In the genomic region with DNA sequence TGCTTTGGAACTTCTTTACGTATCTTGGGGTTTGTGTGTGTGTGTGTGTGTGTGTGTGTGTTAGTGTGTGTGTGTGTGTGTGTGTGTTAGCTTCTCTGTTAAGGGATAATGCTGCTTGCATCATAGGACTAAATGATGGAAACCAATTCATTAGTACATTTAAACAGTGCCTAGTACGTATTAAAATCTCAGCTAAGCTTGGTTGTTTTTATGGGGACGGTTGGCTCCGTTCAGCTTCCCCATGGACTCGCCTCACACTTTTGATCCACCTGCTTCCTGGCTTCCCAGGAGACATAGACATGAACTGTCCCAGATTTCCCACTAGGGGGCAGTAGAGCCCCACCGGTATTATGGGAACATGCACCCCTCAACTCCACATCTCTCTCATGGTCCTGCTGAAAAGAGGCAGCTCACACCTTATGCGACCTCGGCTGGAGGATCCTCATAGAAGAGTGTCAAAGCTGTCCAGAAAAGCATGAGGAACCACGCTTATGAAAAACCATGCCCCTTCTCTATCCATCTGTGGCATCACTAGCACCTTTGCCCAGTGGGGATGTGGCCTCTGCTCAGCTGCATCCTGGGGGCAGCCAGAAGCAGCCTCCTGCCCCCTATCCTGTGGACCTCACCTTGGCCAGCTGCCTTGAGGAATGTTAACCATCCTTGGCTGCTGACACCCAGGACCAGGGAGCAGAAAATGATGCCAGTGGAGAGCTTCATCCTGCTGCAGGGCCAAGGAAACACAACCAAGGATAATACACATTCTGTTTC, we compare ENCODE assay signal across 8 cellular contexts. TPM values are rescaled to one million over a fixed set of nuclear protein-coding genes. Genes with fewer than 3 reads are reported as not detected.
A peak's percentile ranks its signal among the peaks of the same experiment; 100 is the strongest.
DNase-seq lines count a peak whose midpoint lies in the region; ATAC-seq, FAIRE-seq and TF ChIP-seq lines count a peak whose summit lies in the region.

No MANE protein-coding gene starts in this region.

- no peaks in the 10 kb centered on the region for H3K4me1 ChIP-seq in CD4-positive, CD25-positive, alpha-beta regulatory T cell (ENCODE audit: control insufficient read depth, insufficient read depth, low read length, poor library complexity, severe bottlenecking)
- H3K4me1 ChIP-seq in H1 (replicated peaks in 1 of 4; ENCODE audit: control insufficient read depth in 3 of 4, insufficient read depth in 4 of 4, low read length in 3 of 4): no peaks in the 10 kb centered on the region
- H3K4me1 ChIP-seq in mucosa of descending colon (ENCODE audit: low read depth): no peaks in the 10 kb centered on the region

- no peak overlapping the region for H2BK120ac ChIP-seq in H1 (replicated peaks; ENCODE audit: low read depth, low read length)

- POLR2A ChIA-PET in activated CD8-positive, alpha-beta T cell treated with anti-CD3 and anti-CD28 coated beads for 36 hours (lab: Charles Lee): interaction anchor here (0.6 to 1.7 kb wide), 2 partner anchors 9 to 197 kb away, joined by 3 to 7 read pairs; partner anchors contain the start of gene SAAL1
- POLR2A ChIA-PET in H1 (lab: Charles Lee; ENCODE audit: partially characterized antibody): interaction anchor here (0.6 to 1.4 kb wide), 5 partner anchors 9 to 279 kb away, joined by 3 to 8 read pairs (median 4); partner anchors contain the start of genes LDHA and SAAL1

- H3K27me3 Mint-ChIP-seq in CD4-positive, CD25-positive, alpha-beta regulatory T cell: peaks cover 33% of the 10 kb centered on the region
- peaks cover 7% of the 10 kb centered on the region for H3K27me3 Mint-ChIP-seq in activated CD8-positive, alpha-beta T cell treated with anti-CD3 and anti-CD28 coated beads for 36 hours

- H2BK12ac ChIP-seq in H1 (ENCODE audit: low read depth, low read length): no peak overlapping the region; the same call in 1 of the 2 replicates

- no peak overlapping the region for H4K5ac ChIP-seq in H1 (ENCODE audit: insufficient read length, low read depth, low read length)

- no peak overlapping the region for H3K4ac ChIP-seq in H1 (replicated peaks; ENCODE audit: insufficient read length, low read depth, low read length)

- H3K18ac ChIP-seq in H1 (ENCODE audit: extremely low read depth, low read length): no peak overlapping the region

- H3K36me3 ChIP-seq in CD4-positive, CD25-positive, alpha-beta regulatory T cell (ENCODE audit: control insufficient read depth, insufficient read depth, low read length): no peaks in the 10 kb centered on the region
- no peaks in the 10 kb centered on the region for H3K36me3 ChIP-seq in H1 (ENCODE audit: control insufficient read depth in 2 of 4, insufficient read depth in 4 of 4, low read length in 3 of 4)
- H3K36me3 ChIP-seq in mucosa of descending colon (ENCODE audit: low read depth): no peaks in the 10 kb centered on the region

- H2BK5ac ChIP-seq in H1 (ENCODE audit: low read depth, low read length): no peak overlapping the region

- 0 out of 2 replicates have a peak overlapping the region, but pooled peaks have one; percentile 75 for H2AFZ ChIP-seq in H1 (ENCODE audit: low read length)

- peak overlapping the region; percentile 13 to 38; a peak in 2 of 4 replicates for H3K4me2 ChIP-seq in H1 (ENCODE audit: insufficient read depth in 1 of 2, low read depth in 2 of 2, low read length in 2 of 2)

- no peak overlapping the region for H4K8ac ChIP-seq in H1 (ENCODE audit: extremely low read depth, insufficient read depth, low read length)

- no peaks in the 10 kb centered on the region for H3K9me3 ChIP-seq in CD4-positive, CD25-positive, alpha-beta regulatory T cell (ENCODE audit: control insufficient read depth in 2 of 2, low read length in 2 of 2)
- H3K9me3 ChIP-seq in H1 (ENCODE audit: insufficient read depth in 2 of 2, low read depth in 1 of 2, low read length in 1 of 2) (no peaks in the 10 kb centered on the region; a peak in 1 of 4 replicates), mucosa of descending colon (no peaks in the 10 kb centered on the region)

- intact Hi-C loops in activated CD8-positive, alpha-beta T cell treated with anti-CD3 and anti-CD28 coated beads for 36 hours (cut with micrococcal nuclease): loop anchor here (2.0 kb wide), 1 partner anchor 87 kb away; no protein-coding TSS in a partner anchor
- intact Hi-C loops in mucosa of descending colon (cut with DNase I, micrococcal nuclease): no loop called here

- CTCF ChIA-PET in activated CD8-positive, alpha-beta T cell treated with anti-CD3 and anti-CD28 coated beads for 36 hours (lab: Charles Lee): interaction anchor here (0.6 to 4.1 kb wide), 67 partner anchors 9 to 687 kb away, joined by 3 to 41 read pairs (median 4); partner anchors contain the start of genes GTF2H1, HPS5, MRGPRX3 and SAAL1
- CTCF ChIA-PET in H1 (lab: Charles Lee; ENCODE audit: partially characterized antibody): interaction anchor here (0.6 to 4.6 kb wide), 74 partner anchors 9 to 735 kb away, joined by 3 to 55 read pairs (median 4); partner anchors contain the start of genes MRGPRX4, SAA1, SAA2 and SAAL1

- H3K36me3 Mint-ChIP-seq in CD4-positive, CD25-positive, alpha-beta regulatory T cell: no peaks in the 10 kb centered on the region
- no peaks in the 10 kb centered on the region for H3K36me3 Mint-ChIP-seq in activated CD8-positive, alpha-beta T cell treated with anti-CD3 and anti-CD28 coated beads for 36 hours (ENCODE audit: low read depth)

- H3K23ac ChIP-seq in H1 (ENCODE audit: insufficient read length): no peak overlapping the region

- WGBS in H1 (ENCODE audit: extremely low coverage in 1 of 2, insufficient coverage in 1 of 2, insufficient read length in 1 of 2, insufficient replicate concordance in 2 of 2, low coverage in 1 of 2, low lambda C conversion rate in 2 of 2, missing lambda C conversion rate in 1 of 2), 2 experiments: 19% methylated on average over 9 of the region's 9 CpGs; no CpG with 5 or more reads in 1 of the 2 experiments

- no peak overlapping the region for H2BK20ac ChIP-seq in H1 (ENCODE audit: low read length)

- no peak overlapping the region for H3K4me3 ChIP-seq in CD4-positive, CD25-positive, alpha-beta regulatory T cell (ENCODE audit: low read depth, low read length)
- H3K4me3 ChIP-seq in H1 (ENCODE audit: extremely low read depth in 1 of 4, insufficient read depth in 2 of 4, low read depth in 3 of 4, low read length in 4 of 4) (no peak overlapping the region), mucosa of descending colon (no peak overlapping the region)

- TF ChIP-seq EP300 in H1 (IDR thresholded peaks at IDR 0.05; ENCODE audit: borderline replicate concordance in 1 of 2, low read depth in 2 of 2, low read length in 2 of 2): no peak

- H3K27ac Mint-ChIP-seq in CD4-positive, CD25-positive, alpha-beta regulatory T cell: no peak overlapping the region
- no peak overlapping the region for H3K27ac Mint-ChIP-seq in activated CD8-positive, alpha-beta T cell treated with anti-CD3 and anti-CD28 coated beads for 36 hours

- H2AK5ac ChIP-seq in H1 (ENCODE audit: low read depth, low read length): no peak overlapping the region

- ATAC-seq in CD4-positive, CD25-positive, alpha-beta regulatory T cell (ENCODE audit: low read depth in 2 of 2): peak; percentile 68 to 81
- ATAC-seq in GM19328 (IDR thresholded peaks at IDR 0.05; ENCODE audit: unreplicated experiment) (peak; percentile 80), HG03571 (IDR thresholded peaks at IDR 0.05; ENCODE audit: unreplicated experiment) (peak; percentile 72), mucosa of descending colon (peak; percentile 94)
- peak; percentile 91 for ATAC-seq in activated CD8-positive, alpha-beta T cell treated with anti-CD3 and anti-CD28 coated beads for 36 hours

- H4K20me1 ChIP-seq in H1 (replicated peaks in 1 of 2; ENCODE audit: control insufficient read depth in 1 of 2, insufficient read depth in 2 of 2, low read length in 2 of 2): no peaks in the 10 kb centered on the region

- no peaks in the 10 kb centered on the region for H3K79me2 ChIP-seq in H1 (ENCODE audit: control insufficient read depth in 1 of 2, insufficient read depth in 2 of 2, low read length in 2 of 2)

- TF ChIP-seq CTCF in activated CD8-positive, alpha-beta T cell treated with anti-CD3 and anti-CD28 coated beads for 36 hours (IDR thresholded peaks at IDR 0.05): peak; percentile 84
- TF ChIP-seq CTCF in H1 (IDR thresholded peaks at IDR 0.05; ENCODE audit: control extremely low read depth in 1 of 3, insufficient read depth in 1 of 3, low read depth in 1 of 3, low read length in 3 of 3) (peak; percentile 78 to 90 (median 88)), mucosa of descending colon (IDR thresholded peaks at IDR 0.05) (peak; percentile 71)

- no peak overlapping the region for H3K14ac ChIP-seq in H1 (ENCODE audit: insufficient read length)

- no peak overlapping the region for H3K56ac ChIP-seq in H1 (replicated peaks; ENCODE audit: insufficient read length, low read depth, low read length)

- no peak overlapping the region for H3K9ac ChIP-seq in H1 (replicated peaks in 1 of 4; ENCODE audit: extremely low read depth in 1 of 4, low read depth in 3 of 4, low read length in 3 of 4)

- peaks cover 0 to 6% (median 2%) of the 10 kb centered on the region in 4 donors for H3K4me1 Mint-ChIP-seq in CD4-positive, CD25-positive, alpha-beta regulatory T cell
- no peaks in the 10 kb centered on the region for H3K4me1 Mint-ChIP-seq in activated CD8-positive, alpha-beta T cell treated with anti-CD3 and anti-CD28 coated beads for 36 hours (ENCODE audit: low read depth)

- peak; percentile 91 for FAIRE-seq in H1 (lab: Jason Lieb, UNC)

- no peak overlapping the region for H3K4me3 Mint-ChIP-seq in CD4-positive, CD25-positive, alpha-beta regulatory T cell
- no peak overlapping the region for H3K4me3 Mint-ChIP-seq in activated CD8-positive, alpha-beta T cell treated with anti-CD3 and anti-CD28 coated beads for 36 hours

- peaks cover 6% of the 10 kb centered on the region for H3K27me3 ChIP-seq in CD4-positive, CD25-positive, alpha-beta regulatory T cell (ENCODE audit: control insufficient read depth, insufficient read depth, low read length)
- peaks cover 0 to 4% (median 2%) of the 10 kb centered on the region in 4 experiments; a peak in 4 of 7 replicates for H3K27me3 ChIP-seq in H1 (replicated peaks in 1 of 4; ENCODE audit: control insufficient read depth in 3 of 4, extremely low read depth in 1 of 4, insufficient read depth in 3 of 4, low read length in 3 of 4)

- peak; percentile 56 to 64 (median 63) for DNase-seq in CD4-positive, CD25-positive, alpha-beta regulatory T cell
- DNase-seq in NCI-H82 (lab: John Stamatoyannopoulos, UW) (peak; percentile 83), H1 (ENCODE audit: low read depth in 1 of 2, low spot score in 2 of 2) (peak; percentile 60 to 84), mucosa of descending colon (peak in 2 of 3 donors; percentile 37 to 68)
- peak; percentile 72 for DNase-seq in activated CD8-positive, alpha-beta T cell treated with anti-CD3 and anti-CD28 coated beads for 36 hours
- peak; percentile 21 to 48 for DNase-seq in stimulated activated CD8-positive, alpha-beta memory T cell treated with anti-CD3 and anti-CD28 coated beads, Interleukin-7, amount 100 ng/mL, for 1 hour (ENCODE audit: low read depth in 2 of 2)

- H3K9me3 Mint-ChIP-seq in CD4-positive, CD25-positive, alpha-beta regulatory T cell: peaks cover 0 to 3% (median 0%) of the 10 kb centered on the region in 7 donors
- H3K9me3 Mint-ChIP-seq in activated CD8-positive, alpha-beta T cell treated with anti-CD3 and anti-CD28 coated beads for 36 hours: no peaks in the 10 kb centered on the region

- H2BK15ac ChIP-seq in H1 (ENCODE audit: low read length): no peak overlapping the region

- TF ChIP-seq RAD21 in H1 (IDR thresholded peaks at IDR 0.05 in 1 of 2, conservative IDR thresholded peaks at IDR 0.05 in 1 of 2; ENCODE audit: low read depth in 2 of 2, low read length in 2 of 2): peak; percentile 95 to 96

- no peak overlapping the region for H4K91ac ChIP-seq in H1 (replicated peaks; ENCODE audit: insufficient read length, low read length)

- TF ChIP-seq POLR2A in H1 (IDR thresholded peaks at IDR 0.05; ENCODE audit: control extremely low read depth in 1 of 2, low read depth in 2 of 2, low read length in 2 of 2): no peak

- H3K79me1 ChIP-seq in H1 (ENCODE audit: low read depth, low read length): no peaks in the 10 kb centered on the region

- 0 out of 2 replicates have a peak, but pooled peaks cover 2% of the 10 kb centered on the region for H3K23me2 ChIP-seq in H1 (ENCODE audit: low read depth, low read length)

- H3K27ac ChIP-seq in CD4-positive, CD25-positive, alpha-beta regulatory T cell (ENCODE audit: insufficient read depth, low read length, poor library complexity, severe bottlenecking): no peak overlapping the region
- H3K27ac ChIP-seq in H1 (ENCODE audit: low read depth, low read length): no peak overlapping the region

RNA-seq across cellular contexts. Expression of gene SAAL1, which starts 9.7 kb away (rescaled TPM):
- 22.5 TPM for total RNA-seq in CD4-positive, CD25-positive, alpha-beta regulatory T cell
- polyA plus RNA-seq in CD4-positive, CD25-positive, alpha-beta regulatory T cell: 10 to 100 TPM; 15.1 to 25.5 (median 18.4) TPM
- total RNA-seq in activated CD8-positive, alpha-beta T cell treated with anti-CD3 and anti-CD28 coated beads for 36 hours: 10 to 100 TPM; 38.1 to 39.9 TPM
- 46.6 and 48.3 TPM in 2 replicates for total RNA-seq in H1 (2021; fragmentation: NEBNext Ultra II Directional; extraction: Animal tissue kit (Norgen Biotek cat#: 25700))
- 17.3 and 26.4 TPM in 2 replicates for polyA plus RNA-seq in H1 (2011; rRNA removed)
- 36.8 TPM for polyA plus RNA-seq in H1 (2011; cell fraction: cytosol; rRNA removed)
- polyA plus RNA-seq in H1 (2011; cell fraction: nucleus; rRNA removed): 14.2 TPM
- polyA plus RNA-seq in H1 (2012, experiment 1 of 2): 41.2 to 60.9 TPM (median 45.7 TPM) in 4 replicates
- 10.7 TPM for polyA plus RNA-seq in H1 (2012, experiment 2 of 2)
- polyA plus RNA-seq in H1 (2013, experiment 1 of 2): 65.3 TPM
- polyA plus RNA-seq in H1 (2013, experiment 2 of 2): 70.6 TPM
- 23.5 and 30.3 TPM in 2 replicates for polyA minus RNA-seq in H1 (2011; rRNA and poly(A)+ RNA removed)
- polyA minus RNA-seq in H1 (2011; cell fraction: cytosol; rRNA and poly(A)+ RNA removed): 15.3 TPM
- polyA minus RNA-seq in H1 (2011; cell fraction: nucleus; rRNA and poly(A)+ RNA removed): 27.0 TPM
- 10 to 100 TPM; 11.3 to 13.4 (median 11.6) TPM for total RNA-seq in mucosa of descending colon

RNA-seq across cellular contexts. Expression of gene MRGPRX3, which starts 16.8 kb away (rescaled TPM):
- total RNA-seq in CD4-positive, CD25-positive, alpha-beta regulatory T cell: not detected
- polyA plus RNA-seq in CD4-positive, CD25-positive, alpha-beta regulatory T cell: not detected
- not detected for total RNA-seq in activated CD8-positive, alpha-beta T cell treated with anti-CD3 and anti-CD28 coated beads for 36 hours
- total RNA-seq in H1 (2021; fragmentation: NEBNext Ultra II Directional; extraction: Animal tissue kit (Norgen Biotek cat#: 25700)): not detected in 2 replicates
- polyA plus RNA-seq in H1 (2011; rRNA removed): not detected in 2 replicates
- not detected for polyA plus RNA-seq in H1 (2011; cell fraction: cytosol; rRNA removed)
- polyA plus RNA-seq in H1 (2011; cell fraction: nucleus; rRNA removed): not detected
- polyA plus RNA-seq in H1 (2012, experiment 1 of 2): not detected in 4 replicates
- not detected for polyA plus RNA-seq in H1 (2012, experiment 2 of 2)
- polyA plus RNA-seq in H1 (2013, experiment 1 of 2): not detected
- polyA plus RNA-seq in H1 (2013, experiment 2 of 2): not detected
- polyA minus RNA-seq in H1 (2011; rRNA and poly(A)+ RNA removed): not detected in 2 replicates
- not detected for polyA minus RNA-seq in H1 (2011; cell fraction: cytosol; rRNA and poly(A)+ RNA removed)
- polyA minus RNA-seq in H1 (2011; cell fraction: nucleus; rRNA and poly(A)+ RNA removed): not detected
- total RNA-seq in mucosa of descending colon: under 1 TPM in 1 of 3 donors, not detected in 2; 0.17 TPM

RNA-seq across cellular contexts. Expression of gene MRGPRX4, which starts 57.1 kb away (rescaled TPM):
- not detected for total RNA-seq in CD4-positive, CD25-positive, alpha-beta regulatory T cell
- polyA plus RNA-seq in CD4-positive, CD25-positive, alpha-beta regulatory T cell: not detected
- total RNA-seq in activated CD8-positive, alpha-beta T cell treated with anti-CD3 and anti-CD28 coated beads for 36 hours: not detected
- total RNA-seq in H1 (2021; fragmentation: NEBNext Ultra II Directional; extraction: Animal tissue kit (Norgen Biotek cat#: 25700)): not detected in 2 replicates
- polyA plus RNA-seq in H1 (2011; rRNA removed): not detected in 2 replicates
- not detected for polyA plus RNA-seq in H1 (2011; cell fraction: cytosol; rRNA removed)
- polyA plus RNA-seq in H1 (2011; cell fraction: nucleus; rRNA removed): not detected
- polyA plus RNA-seq in H1 (2012, experiment 1 of 2): not detected in 4 replicates
- polyA plus RNA-seq in H1 (2012, experiment 2 of 2): not detected
- not detected for polyA plus RNA-seq in H1 (2013, experiment 1 of 2)
- polyA plus RNA-seq in H1 (2013, experiment 2 of 2): not detected
- not detected in 2 replicates for polyA minus RNA-seq in H1 (2011; rRNA and poly(A)+ RNA removed)
- polyA minus RNA-seq in H1 (2011; cell fraction: cytosol; rRNA and poly(A)+ RNA removed): not detected
- polyA minus RNA-seq in H1 (2011; cell fraction: nucleus; rRNA and poly(A)+ RNA removed): not detected
- total RNA-seq in mucosa of descending colon: not detected
